In genomic region chr12:9468998-9469397, GRCh38 we compare ENCODE assay signal across 8 cellular contexts.
DNase-seq lines count a peak whose midpoint lies in the region; FAIRE-seq and TF ChIP-seq lines count a peak whose summit lies in the region.
"Not testable (repeated sequence)": the region's sequence is repeated elsewhere in the genome, so short reads cannot be mapped to it uniquely, and the experiment has no call there.

No MANE protein-coding gene starts in this region.

- not testable (repeated sequence) for H3K27me3 Mint-ChIP-seq in astrocyte (ENCODE audit: low read depth, unreplicated experiment)

- not testable (repeated sequence) for H3K9ac ChIP-seq in astrocyte (ENCODE audit: low read length)

- not testable (repeated sequence) for H3K36me3 Mint-ChIP-seq in astrocyte (ENCODE audit: low read depth, unreplicated experiment)

- not testable (repeated sequence) for H2AFZ ChIP-seq in astrocyte (ENCODE audit: low read depth, low read length)

- FAIRE-seq in astrocyte (lab: Jason Lieb, UNC), result not testable (repeated sequence)

- in situ Hi-C loops in GM13976 (cut with MboI; ENCODE audit: low sequenced_read_pairs, unreplicated experiment), result loop anchor here (25.0 kb wide), 1 partner anchor 143 kb away; the partner anchor contains the start of gene KLRB1

- not testable (repeated sequence) for H3K4me2 ChIP-seq in astrocyte (ENCODE audit: low read length)

- H3K4me3 Mint-ChIP-seq in astrocyte (ENCODE audit: unreplicated experiment), result not testable (repeated sequence)

- not testable (repeated sequence) for H3K4me1 ChIP-seq in astrocyte (ENCODE audit: insufficient read depth, low read length)

- H3K27me3 ChIP-seq in astrocyte (ENCODE audit: insufficient read depth, low read length), result not testable (repeated sequence)

- H3K36me3 ChIP-seq in astrocyte (ENCODE audit: insufficient read depth, low read length), result not testable (repeated sequence)

- H3K79me2 ChIP-seq in astrocyte (ENCODE audit: insufficient read depth, low read length), result not testable (repeated sequence)

- not testable (repeated sequence) for H3K4me1 Mint-ChIP-seq in astrocyte (ENCODE audit: low read depth, unreplicated experiment)

- not testable (repeated sequence) for H3K27ac ChIP-seq in astrocyte (ENCODE audit: low read depth, low read length)

- DNase-seq in Ammon's horn (ENCODE audit: low spot score) (peak; percentile 77), GM13976 (ENCODE audit: low spot score) (peak; percentile 12), NCI-H510A (lab: John Stamatoyannopoulos, UW) (peak; percentile 39), UCSD-AML1 (lab: John Stamatoyannopoulos, UW; ENCODE audit: unreplicated experiment) (peak; percentile 49), astrocyte (ENCODE audit: low read depth) (peak; percentile 8), globus pallidus (ENCODE audit: low spot score) (peak; percentile 55), lung microvascular endothelial cell (ENCODE audit: low read depth in 2 of 2) (peak; percentile 84 to 89), smooth muscle cell of the brain vasculature (ENCODE audit: low read depth, low spot score) (peak; percentile 21)

- not testable (repeated sequence) for H4K20me1 ChIP-seq in astrocyte (ENCODE audit: insufficient read depth, low read length)

- not testable (repeated sequence) for H3K9me3 ChIP-seq in astrocyte (ENCODE audit: insufficient read depth, low read depth, low read length)

- not testable (repeated sequence) for H3K9me3 Mint-ChIP-seq in astrocyte (ENCODE audit: unreplicated experiment)

- TF ChIP-seq CTCF in GM13976 (IDR thresholded peaks at IDR 0.05; ENCODE audit: borderline replicate concordance, control extremely low read depth, extremely low read depth, insufficient read depth, missing control alignments) (peak; percentile 33), astrocyte (IDR thresholded peaks at IDR 0.05; ENCODE audit: insufficient read depth, low read depth, low read length) (peak; percentile 27)

- peak overlapping the region; percentile 53 for H3K27ac Mint-ChIP-seq in astrocyte (ENCODE audit: unreplicated experiment)

- H3K4me3 ChIP-seq in astrocyte (ENCODE audit: insufficient read depth, low read depth, low read length), result not testable (repeated sequence)

Comparison
In these comparisons a context has a peak if more than half of its experiments do, and no peak if none do; other contexts are left out.
1. DNase-seq: peak in every context shown above with its lines; median percentile 86 in lung microvascular endothelial cell; 77 in Ammon's horn; 55 in globus pallidus; 49 in UCSD-AML1; 39 in NCI-H510A; 21 in smooth muscle cell of the brain vasculature; 12 in GM13976; 8 in astrocyte.